ENCODE assay signal across 12 cellular contexts in the genomic region with DNA sequence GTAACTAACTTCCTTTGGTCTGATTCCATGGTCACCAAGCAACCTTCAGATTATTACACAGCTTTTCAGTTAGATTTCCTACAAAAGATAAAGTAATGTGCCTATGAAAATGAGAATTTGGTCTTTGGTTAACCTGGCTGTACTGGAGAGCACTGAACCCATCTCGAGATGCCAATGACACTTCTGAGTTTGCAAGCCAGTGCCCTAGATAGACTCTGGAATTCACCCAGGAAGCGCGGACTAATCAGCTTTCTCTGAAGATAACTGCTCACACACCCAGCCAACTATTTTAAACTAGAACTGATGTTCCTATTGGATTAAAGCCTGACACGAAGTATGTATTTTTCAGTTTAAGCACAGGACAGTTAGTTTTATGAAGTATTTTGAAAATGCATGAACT. TPM values are rescaled to one million over a fixed set of nuclear protein-coding genes. Genes with fewer than 3 reads are reported as not detected.
DNase-seq lines count a peak whose midpoint lies in the region; ATAC-seq and TF ChIP-seq lines count a peak whose summit lies in the region.
"Had no signal": no experiment of that assay in that cellular context is flagged by ENCODE, and none has a peak within 500 bp of the region (broad histone marks: within the 10 kb centered on the region; RNA-seq: fewer than 3 reads in every experiment).

No MANE protein-coding gene starts in this region.

- no peak overlapping the region for H2AFZ ChIP-seq in HCT116 (ENCODE audit: low read depth, low read length, poor library complexity, severe bottlenecking)

- H3K9me2 ChIP-seq in HCT116 (ENCODE audit: insufficient read depth), result no peaks in the 10 kb centered on the region

- H3K9ac ChIP-seq in HCT116 (ENCODE audit: low read length), result no peak overlapping the region

- H3K36me3 ChIP-seq in HCT116 (ENCODE audit: control insufficient read depth in 1 of 2, insufficient read depth in 2 of 2, low read length in 2 of 2), result peaks cover 5 to 6% of the 10 kb centered on the region in 2 experiments; a peak in 2 of 4 replicates
- H3K36me3 ChIP-seq in right lobe of liver, result peaks cover 0 to 7% (median under 1%) of the 10 kb centered on the region in 4 donors

- H3K36me3 Mint-ChIP-seq in CD4-positive, alpha-beta T cell (ENCODE audit: low read depth), result peaks cover 44% of the 10 kb centered on the region
- H3K36me3 Mint-ChIP-seq in activated naive CD8-positive, alpha-beta T cell treated with anti-CD3 and anti-CD28 coated beads, Interleukin-2, amount 50 U/mL, for 24 hours (ENCODE audit: low read depth), result peaks cover 14% of the 10 kb centered on the region

- no peak overlapping the region for H3K27ac ChIP-seq in CD4-positive, alpha-beta T cell (ENCODE audit: low read depth, low read length)
- H3K27ac ChIP-seq in HCT116 (ENCODE audit: low read depth, low read length), result no peak overlapping the region
- H3K27ac ChIP-seq in right lobe of liver, result peak overlapping the region in 1 of 3 donors; percentile 26

- H3K4me3 ChIP-seq in HCT116 (replicated peaks in 1 of 2; ENCODE audit: low read depth in 1 of 2, low read length in 2 of 2) (no peak overlapping the region), right lobe of liver (no peak overlapping the region)

- no peak for TF ChIP-seq RAD21 in HCT116 (IDR thresholded peaks at IDR 0.05; ENCODE audit: low read depth)

- H3K27me3 Mint-ChIP-seq in CD4-positive, alpha-beta T cell, result peaks cover 15% of the 10 kb centered on the region
- H3K27me3 Mint-ChIP-seq in activated naive CD8-positive, alpha-beta T cell treated with anti-CD3 and anti-CD28 coated beads, Interleukin-2, amount 50 U/mL, for 24 hours, result peaks cover 4% of the 10 kb centered on the region

- H3K4me2 ChIP-seq in HCT116 (ENCODE audit: low read length), result peak overlapping the region; percentile 79; the same call in 1 of the 2 replicates

- H3K9me3 Mint-ChIP-seq in CD4-positive, alpha-beta T cell, result no peaks in the 10 kb centered on the region
- no peaks in the 10 kb centered on the region for H3K9me3 Mint-ChIP-seq in activated naive CD8-positive, alpha-beta T cell treated with anti-CD3 and anti-CD28 coated beads, Interleukin-2, amount 50 U/mL, for 24 hours

- CTCF ChIA-PET in CD4-positive, alpha-beta T cell (lab: Charles Lee), result interaction anchor here (1.1 to 2.2 kb wide), 3 partner anchors 11 to 77 kb away, joined by 4 to 16 read pairs (median 4); no protein-coding TSS in a partner anchor
- CTCF ChIA-PET in HCT116 (lab: Charles Lee), result interaction anchor here (1.4 to 2.2 kb wide), 2 partner anchors 14 to 78 kb away, joined by 3 to 10 read pairs; no protein-coding TSS in a partner anchor

- WGBS in right lobe of liver (ENCODE audit: insufficient coverage, low coverage, low lambda C conversion rate, missing lambda C conversion rate), result 28% methylated on average over 4 of the region's 4 CpGs

- RAD21 ChIA-PET in HCT116 (lab: Charles Lee; ENCODE audit: low non-redundant PET in 1 of 2, low total read pairs in 2 of 2, uncharacterized antibody in 2 of 2, unreplicated experiment in 2 of 2), result no interaction called here

- no peaks in the 10 kb centered on the region for H4K20me1 ChIP-seq in HCT116 (ENCODE audit: insufficient read depth)

- no peaks in the 10 kb centered on the region; the same call in none of the 2 replicates for H3K79me2 ChIP-seq in HCT116 (ENCODE audit: insufficient read depth, low read length)

- no peaks in the 10 kb centered on the region for H3K9me3 ChIP-seq in CD4-positive, alpha-beta T cell (ENCODE audit: control insufficient read depth, low read length)
- H3K9me3 ChIP-seq in HCT116 (ENCODE audit: control insufficient read depth in 1 of 2, insufficient read depth in 1 of 2, low read depth in 1 of 2, low read length in 2 of 2) (no peaks in the 10 kb centered on the region), right lobe of liver (no peaks in the 10 kb centered on the region)
- H3K9me3 ChIP-seq: HAP-1 had no signal

- peaks cover 6% of the 10 kb centered on the region for H3K27me3 ChIP-seq in CD4-positive, alpha-beta T cell (ENCODE audit: control insufficient read depth, insufficient read depth, low read length)
- H3K27me3 ChIP-seq in HCT116 (ENCODE audit: insufficient read depth, low read length) (no peaks in the 10 kb centered on the region), right lobe of liver (no peaks in the 10 kb centered on the region)
- H3K27me3 ChIP-seq: dorsolateral prefrontal cortex had no signal

- intact Hi-C loops in CD4-positive, alpha-beta T cell (cut with DNase I, micrococcal nuclease), result loop anchor here (2.0 to 10.0 kb wide), 6 partner anchors 75 to 1901 kb away; partner anchors contain the start of genes CDC40 (in 1 of the 2) and REV3L (in 1 of the 2)
- intact Hi-C loops in HCT116 (cut with micrococcal nuclease), result loop anchor here (1.0 kb wide), 1 partner anchor 78 kb away; no protein-coding TSS in a partner anchor
- intact Hi-C loops in right lobe of liver (cut with DNase I), result loop anchor here in 1 of 2 donors (5.0 kb wide), 1 partner anchor 77 kb away; no protein-coding TSS in a partner anchor
- intact Hi-C loops in head of caudate nucleus (cut with DNase I), result no loop called here

- no peak for TF ChIP-seq CTCF in CD4-positive, alpha-beta T cell (IDR thresholded peaks at IDR 0.05)
- TF ChIP-seq CTCF in HCT116 (IDR thresholded peaks at IDR 0.05 in 2 of 3, conservative IDR thresholded peaks at IDR 0.05 in 1 of 3; ENCODE audit: borderline replicate concordance in 1 of 3, insufficient read depth in 1 of 3, low read depth in 2 of 3, low read length in 2 of 3) (no peak), right lobe of liver (IDR thresholded peaks at IDR 0.05) (no peak)

- BruUV-seq in HCT116 (replicated peaks; lab: Mats Ljungman, UMichigan), result no TSS peak

- H3K4me1 ChIP-seq in HCT116 (ENCODE audit: control insufficient read depth in 1 of 2, insufficient read depth in 2 of 2, low read length in 2 of 2) (peaks cover 2 to 9% of the 10 kb centered on the region in 2 experiments; a peak in 3 of 4 replicates), right lobe of liver (peaks cover 0 to 18% (median 9%) of the 10 kb centered on the region in 4 donors)

- no peak overlapping the region for H3K27ac Mint-ChIP-seq in CD4-positive, alpha-beta T cell
- H3K27ac Mint-ChIP-seq in activated naive CD8-positive, alpha-beta T cell treated with anti-CD3 and anti-CD28 coated beads, Interleukin-2, amount 50 U/mL, for 24 hours, result no peak overlapping the region

- peak overlapping the region; percentile 77 for H3K4me3 Mint-ChIP-seq in CD4-positive, alpha-beta T cell
- peak overlapping the region; percentile 45 for H3K4me3 Mint-ChIP-seq in activated naive CD8-positive, alpha-beta T cell treated with anti-CD3 and anti-CD28 coated beads, Interleukin-2, amount 50 U/mL, for 24 hours

- DNase-seq in CD4-positive, alpha-beta T cell, result no peak
- no peak for DNase-seq in HCT116 (ENCODE audit: low read depth, low spot score)
- no peak for DNase-seq in activated naive CD8-positive, alpha-beta T cell treated with anti-CD3 and anti-CD28 coated beads, Interleukin-2, amount 50 U/mL, for 24 hours
- DNase-seq in right lobe of liver, result peak in 2 of 3 donors; percentile 31 to 87
- DNase-seq in head of caudate nucleus, result no peak
- no peak for DNase-seq in NCI-H524 treated with DMSO at 0.1 percent for 48 hours (lab: John Stamatoyannopoulos, UW)
- DNase-seq: activated CD8-positive, alpha-beta memory T cell treated with anti-CD3 and anti-CD28 coated beads for 24 hours; amniotic stem cell had no signal

- POLR2A ChIA-PET in CD4-positive, alpha-beta T cell (lab: Charles Lee), result interaction anchor here (0.6 kb wide), 1 partner anchor 27 kb away, joined by 3 read pairs; no protein-coding TSS in a partner anchor
- POLR2A ChIA-PET in HCT116 (lab: Charles Lee), result no interaction called here

- TF ChIP-seq POLR2A in HCT116 (IDR thresholded peaks at IDR 0.05; ENCODE audit: borderline replicate concordance, extremely low read depth, insufficient read depth, insufficient read length) (no peak), right lobe of liver (IDR thresholded peaks at IDR 0.05) (no peak)

- H3K4me1 Mint-ChIP-seq in CD4-positive, alpha-beta T cell (ENCODE audit: low read depth), result peaks cover 11% of the 10 kb centered on the region
- peaks cover 7% of the 10 kb centered on the region for H3K4me1 Mint-ChIP-seq in activated naive CD8-positive, alpha-beta T cell treated with anti-CD3 and anti-CD28 coated beads, Interleukin-2, amount 50 U/mL, for 24 hours

- no peak for ATAC-seq in CD4-positive, alpha-beta T cell (ENCODE audit: poor library complexity)
- ATAC-seq in HCT116, result no peak
- no peak for ATAC-seq in activated naive CD8-positive, alpha-beta T cell treated with anti-CD3 and anti-CD28 coated beads, Interleukin-2, amount 50 U/mL, for 24 hours
- ATAC-seq in right lobe of liver, result peak; percentile 49 to 64 (median 59)
- ATAC-seq in GM21619 (IDR thresholded peaks at IDR 0.05; ENCODE audit: unreplicated experiment), result no peak

TF ChIP-seq in HCT116, 20 proteins besides CTCF, POLR2A, EP300 and RAD21 (continues in another document):
- TF ChIP-seq EZH2phosphoT487 (IDR thresholded peaks at IDR 0.05; ENCODE audit: borderline replicate concordance), result no peak
- TF ChIP-seq EZH2 (IDR thresholded peaks at IDR 0.05), result no peak
- TF ChIP-seq, protein P1, sequence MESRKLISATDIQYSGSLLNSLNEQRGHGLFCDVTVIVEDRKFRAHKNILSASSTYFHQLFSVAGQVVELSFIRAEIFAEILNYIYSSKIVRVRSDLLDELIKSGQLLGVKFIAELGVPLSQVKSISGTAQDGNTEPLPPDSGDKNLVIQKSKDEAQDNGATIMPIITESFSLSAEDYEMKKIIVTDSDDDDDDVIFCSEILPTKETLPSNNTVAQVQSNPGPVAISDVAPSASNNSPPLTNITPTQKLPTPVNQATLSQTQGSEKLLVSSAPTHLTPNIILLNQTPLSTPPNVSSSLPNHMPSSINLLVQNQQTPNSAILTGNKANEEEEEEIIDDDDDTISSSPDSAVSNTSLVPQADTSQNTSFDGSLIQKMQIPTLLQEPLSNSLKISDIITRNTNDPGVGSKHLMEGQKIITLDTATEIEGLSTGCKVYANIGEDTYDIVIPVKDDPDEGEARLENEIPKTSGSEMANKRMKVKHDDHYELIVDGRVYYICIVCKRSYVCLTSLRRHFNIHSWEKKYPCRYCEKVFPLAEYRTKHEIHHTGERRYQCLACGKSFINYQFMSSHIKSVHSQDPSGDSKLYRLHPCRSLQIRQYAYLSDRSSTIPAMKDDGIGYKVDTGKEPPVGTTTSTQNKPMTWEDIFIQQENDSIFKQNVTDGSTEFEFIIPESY (IDR thresholded peaks at IDR 0.05; ENCODE audit: extremely low read depth, insufficient replicate concordance, low read length), result no peak
- no peak for TF ChIP-seq SRF (IDR thresholded peaks at IDR 0.05; ENCODE audit: low read depth)
- no peak for TF ChIP-seq EGR1 (IDR thresholded peaks at IDR 0.05; ENCODE audit: low read depth)

RNA-seq across cellular contexts. Expression of gene TUBE1, which starts 1.6 kb away (rescaled TPM):
- 10 to 100 TPM; 28.2 to 30.8 TPM for total RNA-seq in CD4-positive, alpha-beta T cell
- total RNA-seq in HCT116 (2021; ENCODE audit: unreplicated experiment) (42.5 TPM), right lobe of liver (10 to 100 TPM; 16.2 to 38.0 (median 27.7) TPM)
- 20.1 and 26.4 TPM in 2 replicates for polyA plus RNA-seq in HCT116 (2012)

RNA-seq across cellular contexts. Expression of gene FAM229B, which starts 1.7 kb away (rescaled TPM):
- total RNA-seq in CD4-positive, alpha-beta T cell, result 1 to 10 TPM; 3.6 to 4.4 TPM
- total RNA-seq in HCT116 (2021; ENCODE audit: unreplicated experiment) (11.4 TPM), right lobe of liver (10 to 100 TPM in 2 of 6 experiments, 1 to 10 TPM in 4; 6.3 to 13.9 (median 9.1) TPM)
- polyA plus RNA-seq in HCT116 (2012), result 10.6 and 10.9 TPM in 2 replicates

RNA-seq across cellular contexts. Expression of gene CCN6, which starts 31.8 kb away (rescaled TPM):
- not detected for total RNA-seq in CD4-positive, alpha-beta T cell
- total RNA-seq in HCT116 (2021; ENCODE audit: unreplicated experiment), result not detected
- polyA plus RNA-seq in HCT116 (2012), result 0.10 TPM in 1 of 2 replicates, not detected in the other
- not detected for total RNA-seq in right lobe of liver
- total RNA-seq: dorsolateral prefrontal cortex, fibroblast of villous mesenchyme had no signal

Comparison
In these comparisons a context has a peak if more than half of its experiments do, and no peak if none do; other contexts are left out.
1. ATAC-seq: peak in right lobe of liver (4 of 4); none in CD4-positive, alpha-beta T cell (single experiment), HCT116 (single experiment), activated naive CD8-positive, alpha-beta T cell treated with anti-CD3 and anti-CD28 coated beads, Interleukin-2, amount 50 U/mL, for 24 hours (single experiment) and GM21619 (single experiment).
2. DNase-seq: peak in right lobe of liver (2 of 3); none in CD4-positive, alpha-beta T cell (0 of 10), HCT116 (single experiment), activated naive CD8-positive, alpha-beta T cell treated with anti-CD3 and anti-CD28 coated beads, Interleukin-2, amount 50 U/mL, for 24 hours (single experiment), head of caudate nucleus (0 of 42) and NCI-H524 treated with DMSO at 0.1 percent for 48 hours (single experiment).